In the genomic region with DNA sequence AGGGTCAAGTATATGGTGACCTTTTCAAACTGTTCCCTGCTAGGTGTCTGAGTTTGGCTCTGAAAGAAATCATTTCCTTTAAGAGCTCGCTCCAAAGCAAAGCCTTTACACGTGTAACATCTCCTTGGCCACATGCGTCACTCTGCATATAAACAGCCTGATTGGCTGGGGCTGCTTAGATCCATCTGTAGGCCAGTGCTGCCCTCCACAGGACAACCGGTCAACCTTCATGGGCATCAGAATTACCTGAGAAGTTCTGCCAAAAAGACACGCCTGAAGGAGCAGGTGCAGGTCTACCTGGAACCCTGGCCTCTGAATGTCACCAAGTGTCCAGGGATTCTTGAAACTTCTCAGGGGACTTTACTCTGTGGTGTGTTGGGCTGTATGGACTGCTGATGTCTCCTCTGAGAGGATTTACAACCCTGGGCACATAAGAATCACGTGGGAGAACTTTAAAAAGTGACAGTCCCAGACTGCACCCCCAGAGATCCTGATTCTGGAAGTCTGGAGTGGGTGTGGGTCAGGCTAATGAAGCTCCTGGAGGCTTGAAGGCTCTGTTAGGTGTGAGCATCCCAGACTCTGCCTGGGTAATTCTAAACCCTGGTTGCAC, we compare ENCODE assay signal across 8 cellular contexts.
DNase-seq lines count a peak whose midpoint lies in the region; ATAC-seq and TF ChIP-seq lines count a peak whose summit lies in the region.

No MANE protein-coding gene starts in this region.

- H3K27me3 ChIP-seq in left ventricle myocardium inferior (ENCODE audit: low read depth) = no peaks in the 10 kb centered on the region

- intact Hi-C loops in left ventricle myocardium inferior (cut with micrococcal nuclease) = no loop called here

- H3K27ac ChIP-seq in left ventricle myocardium inferior (replicated peaks) = no peak overlapping the region

- H3K4me3 ChIP-seq in left ventricle myocardium inferior = no peak overlapping the region

- ATAC-seq in HG02759 (IDR thresholded peaks at IDR 0.05; ENCODE audit: unreplicated experiment) = peak; percentile 98

- H3K4me1 ChIP-seq in left ventricle myocardium inferior = peaks cover 29% of the 10 kb centered on the region

- H3K9me3 ChIP-seq in left ventricle myocardium inferior (replicated peaks) = no peaks in the 10 kb centered on the region

- no peaks in the 10 kb centered on the region for H3K36me3 ChIP-seq in left ventricle myocardium inferior

- peak; percentile 70 for TF ChIP-seq CTCF in GM12874 (IDR thresholded peaks at IDR 0.05; ENCODE audit: insufficient read depth, low read depth, low read length)
- peak; percentile 85 for TF ChIP-seq CTCF in left ventricle myocardium inferior (IDR thresholded peaks at IDR 0.05; ENCODE audit: borderline replicate concordance)

- peak; percentile 61 for DNase-seq in NCI-H128 (lab: John Stamatoyannopoulos, UW; ENCODE audit: unreplicated experiment)
- peak; percentile 89 for DNase-seq in SW480 (ENCODE audit: low spot score)
- DNase-seq in amniotic epithelial cell (ENCODE audit: low read depth) = peak; percentile 83
- DNase-seq in left ventricle myocardium inferior = peak; percentile 64
- peak; percentile 69 for DNase-seq in retina
- DNase-seq in mesenteric fat pad (ENCODE audit: low spot score) = no peak
